In genomic region chr4:5758741-5759140, GRCh38 we compare ENCODE assay signal across 10 cellular contexts. TPM values are rescaled to one million over a fixed set of nuclear protein-coding genes. Genes with fewer than 3 reads are reported as not detected.
DNase-seq lines count a peak whose midpoint lies in the region; ATAC-seq and TF ChIP-seq lines count a peak whose summit lies in the region.
"Had no signal": no experiment of that assay in that cellular context is flagged by ENCODE, and none has a peak within 500 bp of the region (broad histone marks: within the 10 kb centered on the region; RNA-seq: fewer than 3 reads in every experiment).

No MANE protein-coding gene starts in this region.

- intact Hi-C loops in upper lobe of right lung (cut with DNase I): no loop called here

- no peak overlapping the region for H3K27ac Mint-ChIP-seq in activated naive CD4-positive, alpha-beta T cell treated with anti-CD3 and anti-CD28 coated beads, Interleukin-2, amount 50 U/mL, for 72 hours

- no peaks in the 10 kb centered on the region for H3K9me3 ChIP-seq in upper lobe of right lung
- no peaks in the 10 kb centered on the region for H3K9me3 ChIP-seq in effector memory CD4-positive, alpha-beta T cell (ENCODE audit: control insufficient read depth, low read length)

- no peaks in the 10 kb centered on the region for H3K36me3 Mint-ChIP-seq in activated naive CD4-positive, alpha-beta T cell treated with anti-CD3 and anti-CD28 coated beads, Interleukin-2, amount 50 U/mL, for 72 hours

- H3K4me1 ChIP-seq in upper lobe of right lung: no peaks in the 10 kb centered on the region
- no peaks in the 10 kb centered on the region for H3K4me1 ChIP-seq in effector memory CD4-positive, alpha-beta T cell (ENCODE audit: control insufficient read depth, insufficient read depth, low read length, poor library complexity, severe bottlenecking)
- H3K4me1 ChIP-seq: parathyroid adenoma had no signal

- peak in 1 of 2 donors; percentile 34 for DNase-seq in activated naive CD4-positive, alpha-beta T cell treated with anti-CD3 and anti-CD28 coated beads, Interleukin-2, amount 50 U/mL, for 72 hours (ENCODE audit: low spot score in 2 of 2)
- DNase-seq in activated naive CD4-positive, alpha-beta T cell (lab: John Stamatoyannopoulos, UW): no peak
- DNase-seq in activated CD4-positive, alpha-beta T cell treated with anti-CD3 and anti-CD28 coated beads, Interleukin-2, amount 50 U/mL, for 48 hours: peak; percentile 67 to 72
- DNase-seq in kidney epithelial cell (ENCODE audit: low read depth): peak; percentile 98
- peak; percentile 33 for DNase-seq in upper lobe of right lung
- DNase-seq in HUDEP-2 (lab: John Stamatoyannopoulos, UW; ENCODE audit: unreplicated experiment in 76 of 76): no peak
- no peak for DNase-seq in NCI-H345 (lab: John Stamatoyannopoulos, UW)
- DNase-seq in effector memory CD4-positive, alpha-beta T cell: no peak
- DNase-seq: DMS 273 treated with DMSO at 0.1 percent for 48 hours had no signal

- peaks cover 8% of the 10 kb centered on the region for H3K36me3 ChIP-seq in kidney epithelial cell (ENCODE audit: control insufficient read depth, insufficient read depth, low read length)
- peaks cover 24% of the 10 kb centered on the region for H3K36me3 ChIP-seq in upper lobe of right lung
- H3K36me3 ChIP-seq in effector memory CD4-positive, alpha-beta T cell (ENCODE audit: control insufficient read depth, insufficient read depth, low read length): no peaks in the 10 kb centered on the region

- peaks cover 0 to 4% of the 10 kb centered on the region in 2 donors for H3K9me3 Mint-ChIP-seq in activated naive CD4-positive, alpha-beta T cell treated with anti-CD3 and anti-CD28 coated beads, Interleukin-2, amount 50 U/mL, for 72 hours

- H3K27me3 ChIP-seq in kidney epithelial cell (ENCODE audit: control insufficient read depth, insufficient read depth, low read length) (no peaks in the 10 kb centered on the region), upper lobe of right lung (no peaks in the 10 kb centered on the region)
- H3K27me3 ChIP-seq in effector memory CD4-positive, alpha-beta T cell (replicated peaks; ENCODE audit: control insufficient read depth, insufficient read depth, low read length, poor library complexity, severe bottlenecking): no peaks in the 10 kb centered on the region

- peak; percentile 97 for ATAC-seq in activated naive CD4-positive, alpha-beta T cell treated with anti-CD3 and anti-CD28 coated beads, Interleukin-2, amount 50 U/mL, for 72 hours
- no peak for ATAC-seq in upper lobe of right lung

- H3K4me3 ChIP-seq in kidney epithelial cell (ENCODE audit: low read depth, low read length) (no peak overlapping the region), upper lobe of right lung (no peak overlapping the region)
- no peak overlapping the region for H3K4me3 ChIP-seq in effector memory CD4-positive, alpha-beta T cell (ENCODE audit: insufficient read depth, low read depth, low read length, poor library complexity, severe bottlenecking)

- TF ChIP-seq CTCF in kidney epithelial cell (IDR thresholded peaks at IDR 0.05; ENCODE audit: insufficient read depth, low read length, poor library complexity, severe bottlenecking): no peak
- TF ChIP-seq CTCF in upper lobe of right lung (IDR thresholded peaks at IDR 0.05): no peak

- no peak overlapping the region for H3K27ac ChIP-seq in upper lobe of right lung
- no peak overlapping the region for H3K27ac ChIP-seq in effector memory CD4-positive, alpha-beta T cell (ENCODE audit: insufficient read depth, low read length, poor library complexity, severe bottlenecking)
- H3K27ac ChIP-seq: parathyroid adenoma had no signal

RNA-seq across cellular contexts. Expression of gene EVC, which starts 47.7 kb away (rescaled TPM):
- total RNA-seq in activated naive CD4-positive, alpha-beta T cell treated with anti-CD3 and anti-CD28 coated beads, Interleukin-2, amount 50 U/mL, for 72 hours: 1 to 10 TPM in 1 of 2 donors, under 1 TPM in 1; 0.14 to 1.4 TPM
- 41.4 and 52.7 TPM in 2 replicates for total RNA-seq in kidney epithelial cell
- 27.6 TPM for total RNA-seq in upper lobe of right lung

RNA-seq across cellular contexts. Expression of gene EVC2, which starts 50.4 kb away (rescaled TPM):
- under 1 TPM; 0.16 to 0.66 TPM for total RNA-seq in activated naive CD4-positive, alpha-beta T cell treated with anti-CD3 and anti-CD28 coated beads, Interleukin-2, amount 50 U/mL, for 72 hours
- total RNA-seq in kidney epithelial cell (12.6 and 14.7 TPM in 2 replicates), upper lobe of right lung (6.3 TPM)

Comparison
In these comparisons a context has a peak if more than half of its experiments do, and no peak if none do; other contexts are left out.
1. DNase-seq: peak in activated CD4-positive, alpha-beta T cell treated with anti-CD3 and anti-CD28 coated beads, Interleukin-2, amount 50 U/mL, for 48 hours (2 of 2), kidney epithelial cell (single experiment) and upper lobe of right lung (single experiment); none in activated naive CD4-positive, alpha-beta T cell (0 of 4), HUDEP-2 (0 of 76), NCI-H345 (single experiment) and effector memory CD4-positive, alpha-beta T cell (0 of 3).
2. RNA of gene EVC, which starts 47.7 kb away (total RNA-seq): 41.4 to 52.7 TPM in kidney epithelial cell and 27.6 TPM in upper lobe of right lung (single experiment); 0.14 to 1.4 TPM in activated naive CD4-positive, alpha-beta T cell treated with anti-CD3 and anti-CD28 coated beads, Interleukin-2, amount 50 U/mL, for 72 hours; every median in the first group is over 10 times any median in the second.